10 cellular contexts compared by ENCODE assay signal in the genomic region with DNA sequence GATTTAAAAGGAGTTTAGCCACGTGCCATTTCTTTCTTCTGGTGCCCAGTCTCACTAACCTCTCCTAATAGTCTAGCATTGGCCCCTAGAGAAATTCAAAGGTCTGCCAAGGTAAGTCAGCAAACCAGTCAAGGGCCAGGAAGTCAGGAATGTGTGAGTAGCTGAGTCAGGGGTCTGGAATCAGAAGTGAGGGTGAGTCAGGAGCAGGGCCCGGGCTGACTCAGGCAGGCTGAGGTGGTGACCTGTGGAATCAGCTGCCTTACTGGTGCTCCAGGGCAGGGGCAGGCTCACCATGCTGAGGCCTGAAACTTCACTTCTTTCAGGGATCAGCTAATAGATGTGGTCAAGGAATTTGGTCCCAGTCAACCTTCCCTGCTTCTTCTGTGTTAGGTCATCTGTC.
DNase-seq lines count a peak whose midpoint lies in the region; ATAC-seq and TF ChIP-seq lines count a peak whose summit lies in the region.
"Had no signal": no experiment of that assay in that cellular context is flagged by ENCODE, and none has a peak within 500 bp of the region (broad histone marks: within the 10 kb centered on the region; RNA-seq: fewer than 3 reads in every experiment).

No MANE protein-coding gene starts in this region.

- DNase-seq in Calu3 (peak; percentile 88), NCI-H226 (peak; percentile 100), endodermal cell (peak; percentile 89), myocyte (ENCODE audit: low read depth) (peak; percentile 53), BE2C (no peak), GOT3 (lab: John Stamatoyannopoulos, UW) (no peak)
- DNase-seq: activated naive CD8-positive, alpha-beta T cell treated with anti-CD3 and anti-CD28 coated beads, Interleukin-2, amount 50 U/mL, for 24 hours; NCI-H524 treated with DMSO at 0.1 percent for 48 hours had no signal

- H3K9me3 ChIP-seq in endodermal cell (ENCODE audit: control insufficient read depth, low read length) (peaks cover 7% of the 10 kb centered on the region), BE2C (no peaks in the 10 kb centered on the region)

- TF ChIP-seq CTCF in Calu3 (IDR thresholded peaks at IDR 0.05; ENCODE audit: unreplicated experiment), result no peak
- no peak for TF ChIP-seq CTCF in endodermal cell (conservative IDR thresholded peaks at IDR 0.05)
- TF ChIP-seq CTCF in BE2C (IDR thresholded peaks at IDR 0.05; ENCODE audit: low read depth, low read length), result no peak

- H3K27ac Mint-ChIP-seq in Calu3 (ENCODE audit: unreplicated experiment) (peak overlapping the region; percentile 87), endodermal cell (peak overlapping the region; percentile 78)
- H3K27ac Mint-ChIP-seq: activated naive CD8-positive, alpha-beta T cell treated with anti-CD3 and anti-CD28 coated beads, Interleukin-2, amount 50 U/mL, for 24 hours had no signal

- H3K27ac ChIP-seq in endodermal cell (ENCODE audit: low read depth, low read length), result no peak overlapping the region

- H3K9me3 Mint-ChIP-seq in Calu3 (ENCODE audit: low read depth, unreplicated experiment), result no peaks in the 10 kb centered on the region
- no peaks in the 10 kb centered on the region for H3K9me3 Mint-ChIP-seq in endodermal cell
- H3K9me3 Mint-ChIP-seq: activated naive CD8-positive, alpha-beta T cell treated with anti-CD3 and anti-CD28 coated beads, Interleukin-2, amount 50 U/mL, for 24 hours had no signal

- no peaks in the 10 kb centered on the region for H3K4me1 ChIP-seq in endodermal cell (ENCODE audit: control insufficient read depth, insufficient read depth, low read length)
- no peaks in the 10 kb centered on the region for H3K4me1 ChIP-seq in BE2C

- H3K36me3 Mint-ChIP-seq in Calu3 (ENCODE audit: insufficient read depth, unreplicated experiment) (peaks cover 7% of the 10 kb centered on the region), endodermal cell (ENCODE audit: low read depth) (peaks cover 65% of the 10 kb centered on the region)

- 25 to 40% methylated on average over 1 to 2 of the region's 2 CpGs for WGBS in endodermal cell (ENCODE audit: insufficient coverage in 1 of 2, insufficient read length in 1 of 2), 2 experiments

- H3K4me3 Mint-ChIP-seq in Calu3 (ENCODE audit: low read depth, unreplicated experiment) (peak overlapping the region; percentile 29), endodermal cell (no peak overlapping the region)
- H3K4me3 Mint-ChIP-seq: activated naive CD8-positive, alpha-beta T cell treated with anti-CD3 and anti-CD28 coated beads, Interleukin-2, amount 50 U/mL, for 24 hours had no signal

- intact Hi-C loops in Calu3 (cut with micrococcal nuclease; ENCODE audit: unreplicated experiment), result no loop called here

- CTCF ChIA-PET in Calu3 (lab: Charles Lee), result interaction anchor here (0.7 to 2.4 kb wide), 4 partner anchors 20 to 44 kb away, joined by 3 to 14 read pairs (median 8); no protein-coding TSS in a partner anchor

- H3K4me1 Mint-ChIP-seq in Calu3 (ENCODE audit: low read depth, unreplicated experiment), result peaks cover 26% of the 10 kb centered on the region
- peaks cover 13% of the 10 kb centered on the region for H3K4me1 Mint-ChIP-seq in endodermal cell
- H3K4me1 Mint-ChIP-seq: activated naive CD8-positive, alpha-beta T cell treated with anti-CD3 and anti-CD28 coated beads, Interleukin-2, amount 50 U/mL, for 24 hours had no signal

- H3K4me3 ChIP-seq in endodermal cell (ENCODE audit: low read length) (no peak overlapping the region), BE2C (ENCODE audit: low read depth, low read length) (no peak overlapping the region)

- ATAC-seq in GM18519 (IDR thresholded peaks at IDR 0.05; ENCODE audit: low FRiP score, unreplicated experiment) (no peak), HG02759 (IDR thresholded peaks at IDR 0.05; ENCODE audit: unreplicated experiment) (no peak)
- ATAC-seq: activated naive CD8-positive, alpha-beta T cell treated with anti-CD3 and anti-CD28 coated beads, Interleukin-2, amount 50 U/mL, for 24 hours had no signal

- peaks cover 72% of the 10 kb centered on the region for H3K36me3 ChIP-seq in endodermal cell (ENCODE audit: control insufficient read depth, insufficient read depth, low read length)
- no peaks in the 10 kb centered on the region for H3K36me3 ChIP-seq in BE2C

- no peaks in the 10 kb centered on the region for H3K27me3 ChIP-seq in endodermal cell (ENCODE audit: control insufficient read depth, insufficient read depth, low read length, poor library complexity, severe bottlenecking)
- no peaks in the 10 kb centered on the region; the same call in 1 of the 2 replicates for H3K27me3 ChIP-seq in BE2C

- BruUV-seq in Calu3 (replicated peaks; lab: Mats Ljungman, UMichigan), result no TSS peak

- H3K27me3 Mint-ChIP-seq in Calu3 (ENCODE audit: unreplicated experiment) (no peaks in the 10 kb centered on the region), endodermal cell (ENCODE audit: insufficient read depth) (no peaks in the 10 kb centered on the region)

- H3K9ac ChIP-seq in endodermal cell (ENCODE audit: extremely low read depth, low read length, poor library complexity, severe bottlenecking), result no peak overlapping the region

Comparison
In these comparisons a context has a peak if more than half of its experiments do, and no peak if none do; other contexts are left out.
1. DNase-seq: peak in Calu3 (single experiment), NCI-H226 (single experiment), endodermal cell (single experiment) and myocyte (single experiment); none in BE2C (single experiment) and GOT3 (single experiment).